1 cellular context compared by ENCODE assay signal in genomic region chr17:40458001-40458791, GRCh38.
TF ChIP-seq lines count a peak whose summit lies in the region.

No MANE protein-coding gene starts in this region.

TF ChIP-seq in WTC11, 78 proteins besides CTCF, POLR2A, EP300 and RAD21:
- TF ChIP-seq E2F4 (CRISPR knock-in tag; IDR thresholded peaks at IDR 0.05; ENCODE audit: borderline replicate concordance, low read depth) (no peak), FOXK1 (CRISPR knock-in tag; IDR thresholded peaks at IDR 0.05) (no peak), ZNF281 (CRISPR knock-in tag; IDR thresholded peaks at IDR 0.05) (no peak), ZNF396 (CRISPR knock-in tag; IDR thresholded peaks at IDR 0.05; ENCODE audit: borderline replicate concordance) (no peak), HMGXB4 (CRISPR knock-in tag; IDR thresholded peaks at IDR 0.05) (no peak), ZMAT4 (CRISPR knock-in tag; IDR thresholded peaks at IDR 0.05) (no peak), GABPB1 (CRISPR knock-in tag; IDR thresholded peaks at IDR 0.05) (no peak), TCF7 (CRISPR knock-in tag; IDR thresholded peaks at IDR 0.05; ENCODE audit: low read depth) (no peak), PREB (CRISPR knock-in tag; IDR thresholded peaks at IDR 0.05; ENCODE audit: borderline replicate concordance) (no peak), MXD4 (CRISPR knock-in tag; IDR thresholded peaks at IDR 0.05; ENCODE audit: borderline replicate concordance) (no peak), ATF3 (CRISPR knock-in tag; conservative IDR thresholded peaks at IDR 0.05) (no peak), ZNF416 (CRISPR knock-in tag; IDR thresholded peaks at IDR 0.05) (no peak), E2F1 (CRISPR knock-in tag; IDR thresholded peaks at IDR 0.05) (no peak)
TF ChIP-seq in WTC11: peak in this region for 0.
